Comparison of ENCODE assay signal across 8 cellular contexts in genomic region chr1:93850687-93851326, GRCh38. TPM values are rescaled to one million over a fixed set of nuclear protein-coding genes. Genes with fewer than 3 reads are reported as not detected.
DNase-seq lines count a peak whose midpoint lies in the region; ATAC-seq, FAIRE-seq and TF ChIP-seq lines count a peak whose summit lies in the region.
"Not testable (repeated sequence)": the region's sequence is repeated elsewhere in the genome, so short reads cannot be mapped to it uniquely, and the experiment has no call there.

No MANE protein-coding gene starts in this region.

- H3K18ac ChIP-seq in H1 (ENCODE audit: extremely low read depth, low read length): not testable (repeated sequence)

- not testable (repeated sequence) for H3K4me3 Mint-ChIP-seq in activated T-helper 2 cell treated with anti-CD3 and anti-CD28 coated beads, Interferon-gamma antibody, Interleukin-2, Interleukin-4, amounts not matched to agents 10 μg/mL and 5 μg/mL and 100 μg/mL, durations not matched to agents 14 hours and 24 hours and 36 hours (ENCODE audit: low read depth)

- not testable (repeated sequence) for ATAC-seq in left lung; gastrocnemius medialis; upper lobe of left lung (ENCODE audit: low FRiP score in 2 of 2)

- H4K8ac ChIP-seq in H1 (ENCODE audit: extremely low read depth, insufficient read depth, low read length): not testable (repeated sequence)

- H3K79me2 ChIP-seq in H1 (ENCODE audit: control insufficient read depth in 1 of 2, insufficient read depth in 2 of 2, low read length in 2 of 2): not testable (repeated sequence)

- H3K4me1 Mint-ChIP-seq in activated T-helper 2 cell treated with anti-CD3 and anti-CD28 coated beads, Interferon-gamma antibody, Interleukin-2, Interleukin-4, amounts not matched to agents 10 μg/mL and 5 μg/mL and 100 μg/mL, durations not matched to agents 14 hours and 24 hours and 36 hours (ENCODE audit: low read depth): peaks cover 10% of the 10 kb centered on the region

- not testable (repeated sequence) for H3K79me1 ChIP-seq in H1 (ENCODE audit: low read depth, low read length)

- H4K91ac ChIP-seq in H1 (replicated peaks; ENCODE audit: insufficient read length, low read length): not testable (repeated sequence)

- not testable (repeated sequence) for H3K9me3 ChIP-seq in H1 (ENCODE audit: insufficient read depth in 2 of 2, low read depth in 1 of 2, low read length in 1 of 2); left lung; gastrocnemius medialis; upper lobe of left lung

- not testable (repeated sequence) for H3K36me3 ChIP-seq in H1 (ENCODE audit: control insufficient read depth in 2 of 4, insufficient read depth in 4 of 4, low read length in 3 of 4); left lung; gastrocnemius medialis; upper lobe of left lung

- not testable (repeated sequence) for H3K4me2 ChIP-seq in H1 (ENCODE audit: insufficient read depth in 1 of 2, low read depth in 2 of 2, low read length in 2 of 2)

- H2BK15ac ChIP-seq in H1 (ENCODE audit: low read length): not testable (repeated sequence)

- in situ Hi-C loops in gastrocnemius medialis (cut with MboI; ENCODE audit: low sequenced_read_pairs in 4 of 4): loop anchor here in 2 of 4 donors (25.0 kb wide), 1 partner anchor 539 kb away; no protein-coding TSS in a partner anchor

- FAIRE-seq in G401.6 (lab: Jason Lieb, UNC): peak; percentile 44
- not testable (repeated sequence) for FAIRE-seq in H1 (lab: Jason Lieb, UNC)

- CTCF ChIA-PET in H1 (lab: Charles Lee; ENCODE audit: partially characterized antibody): interaction anchor here (0.7 to 14.0 kb wide), 17 partner anchors 13 to 414 kb away, joined by 3 to 324 read pairs (median 3); partner anchors contain the start of gene BCAR3

- not testable (repeated sequence) for H3K4me3 ChIP-seq in H1 (ENCODE audit: extremely low read depth in 1 of 4, insufficient read depth in 2 of 4, low read depth in 3 of 4, low read length in 4 of 4); left lung; gastrocnemius medialis; upper lobe of left lung

- not testable (repeated sequence) for H2AK5ac ChIP-seq in H1 (ENCODE audit: low read depth, low read length)

- H3K27me3 Mint-ChIP-seq in activated T-helper 2 cell treated with anti-CD3 and anti-CD28 coated beads, Interferon-gamma antibody, Interleukin-2, Interleukin-4, amounts not matched to agents 10 μg/mL and 5 μg/mL and 100 μg/mL, durations not matched to agents 14 hours and 24 hours and 36 hours (ENCODE audit: low read depth): peaks cover 12% of the 10 kb centered on the region

- not testable (repeated sequence) for H3K27ac ChIP-seq in H1 (ENCODE audit: low read depth, low read length); left lung; upper lobe of left lung
- peak overlapping the region in 3 of 4 donors; percentile 26 to 59 (median 31) for H3K27ac ChIP-seq in gastrocnemius medialis

- TF ChIP-seq CTCF in H1 (IDR thresholded peaks at IDR 0.05; ENCODE audit: control extremely low read depth in 1 of 3, insufficient read depth in 1 of 3, low read depth in 1 of 3, low read length in 3 of 3) (peak in 2 of 3 experiments; percentile 40 to 46; a peak in 3 of 4 replicates), left lung (IDR thresholded peaks at IDR 0.05) (peak; percentile 70 to 71), gastrocnemius medialis (IDR thresholded peaks at IDR 0.05 in 4 of 5, conservative IDR thresholded peaks at IDR 0.05 in 1 of 5) (peak in 4 of 5 experiments; percentile 57 to 77 (median 68)), upper lobe of left lung (IDR thresholded peaks at IDR 0.05) (peak; percentile 20 to 79 (median 60))

- H3K27me3 ChIP-seq in H1 (replicated peaks in 1 of 4; ENCODE audit: control insufficient read depth in 3 of 4, extremely low read depth in 1 of 4, insufficient read depth in 3 of 4, low read length in 3 of 4); left lung; gastrocnemius medialis; upper lobe of left lung: not testable (repeated sequence)

- not testable (repeated sequence) for H3K14ac ChIP-seq in H1 (ENCODE audit: insufficient read length)

- not testable (repeated sequence) for H3K4ac ChIP-seq in H1 (replicated peaks; ENCODE audit: insufficient read length, low read depth, low read length)

- H2BK120ac ChIP-seq in H1 (replicated peaks; ENCODE audit: low read depth, low read length): not testable (repeated sequence)

- 50% methylated on average over 10 of the region's 10 CpGs; no CpG with 5 or more reads in 1 of the 2 experiments for WGBS in H1 (ENCODE audit: extremely low coverage in 1 of 2, insufficient coverage in 1 of 2, insufficient read length in 1 of 2, insufficient replicate concordance in 2 of 2, low coverage in 1 of 2, low lambda C conversion rate in 2 of 2, missing lambda C conversion rate in 1 of 2), 2 experiments
- 43 to 46% methylated on average over 10 of the region's 10 CpGs for WGBS in upper lobe of left lung, 2 donors

- not testable (repeated sequence) for H2AFZ ChIP-seq in H1 (ENCODE audit: low read length)

- intact Hi-C loops in activated T-helper 2 cell treated with anti-CD3 and anti-CD28 coated beads, Interferon-gamma antibody, Interleukin-2, Interleukin-4, amounts not matched to agents 10 μg/mL and 5 μg/mL and 100 μg/mL, durations not matched to agents 14 hours and 24 hours and 36 hours (cut with micrococcal nuclease): not testable (repeated sequence)
- intact Hi-C loops in left lung (cut with DNase I) (loop anchor here in 1 of 2 donors (5.0 kb wide), 1 partner anchor 544 kb away; no protein-coding TSS in a partner anchor), gastrocnemius medialis (cut with DNase I; ENCODE audit: low total_unique reads) (loop anchor here (1.0 kb wide), 1 partner anchor 222 kb away; no protein-coding TSS in a partner anchor)

- TF ChIP-seq RAD21 in H1 (IDR thresholded peaks at IDR 0.05 in 1 of 2, conservative IDR thresholded peaks at IDR 0.05 in 1 of 2; ENCODE audit: low read depth in 2 of 2, low read length in 2 of 2): peak; percentile 55 to 61

- not testable (repeated sequence) for H4K5ac ChIP-seq in H1 (ENCODE audit: insufficient read length, low read depth, low read length)

- not testable (repeated sequence) for TF ChIP-seq EP300 in H1 (IDR thresholded peaks at IDR 0.05; ENCODE audit: borderline replicate concordance in 1 of 2, low read depth in 2 of 2, low read length in 2 of 2); upper lobe of left lung (IDR thresholded peaks at IDR 0.05)

- H2BK12ac ChIP-seq in H1 (ENCODE audit: low read depth, low read length): not testable (repeated sequence)

- H4K20me1 ChIP-seq in H1 (replicated peaks in 1 of 2; ENCODE audit: control insufficient read depth in 1 of 2, insufficient read depth in 2 of 2, low read length in 2 of 2): not testable (repeated sequence)

- H3K9me3 Mint-ChIP-seq in activated T-helper 2 cell treated with anti-CD3 and anti-CD28 coated beads, Interferon-gamma antibody, Interleukin-2, Interleukin-4, amounts not matched to agents 10 μg/mL and 5 μg/mL and 100 μg/mL, durations not matched to agents 14 hours and 24 hours and 36 hours: not testable (repeated sequence)

- TF ChIP-seq POLR2A in H1 (IDR thresholded peaks at IDR 0.05; ENCODE audit: control extremely low read depth in 1 of 2, low read depth in 2 of 2, low read length in 2 of 2); gastrocnemius medialis (IDR thresholded peaks at IDR 0.05); upper lobe of left lung (IDR thresholded peaks at IDR 0.05): not testable (repeated sequence)

- H3K4me1 ChIP-seq in H1 (replicated peaks in 1 of 4; ENCODE audit: control insufficient read depth in 3 of 4, insufficient read depth in 4 of 4, low read length in 3 of 4); gastrocnemius medialis: not testable (repeated sequence)
- H3K4me1 ChIP-seq in left lung (peaks cover 2 to 17% of the 10 kb centered on the region in 2 donors), upper lobe of left lung (peaks cover 1 to 12% (median 4%) of the 10 kb centered on the region in 4 donors)

- H3K36me3 Mint-ChIP-seq in activated T-helper 2 cell treated with anti-CD3 and anti-CD28 coated beads, Interferon-gamma antibody, Interleukin-2, Interleukin-4, amounts not matched to agents 10 μg/mL and 5 μg/mL and 100 μg/mL, durations not matched to agents 14 hours and 24 hours and 36 hours (ENCODE audit: low read depth): not testable (repeated sequence)

- H2BK20ac ChIP-seq in H1 (ENCODE audit: low read length): not testable (repeated sequence)

- not testable (repeated sequence) for H3K9ac ChIP-seq in H1 (replicated peaks in 1 of 4; ENCODE audit: extremely low read depth in 1 of 4, low read depth in 3 of 4, low read length in 3 of 4)

- not testable (repeated sequence) for H3K56ac ChIP-seq in H1 (replicated peaks; ENCODE audit: insufficient read length, low read depth, low read length)

- not testable (repeated sequence) for H2BK5ac ChIP-seq in H1 (ENCODE audit: low read depth, low read length)

- H3K23me2 ChIP-seq in H1 (ENCODE audit: low read depth, low read length): not testable (repeated sequence)

- not testable (repeated sequence) for H3K27ac Mint-ChIP-seq in activated T-helper 2 cell treated with anti-CD3 and anti-CD28 coated beads, Interferon-gamma antibody, Interleukin-2, Interleukin-4, amounts not matched to agents 10 μg/mL and 5 μg/mL and 100 μg/mL, durations not matched to agents 14 hours and 24 hours and 36 hours

- POLR2A ChIA-PET in H1 (lab: Charles Lee; ENCODE audit: partially characterized antibody): not testable (repeated sequence)

- H3K23ac ChIP-seq in H1 (ENCODE audit: insufficient read length): not testable (repeated sequence)

- DNase-seq in NCI-H146 (lab: John Stamatoyannopoulos, UW) (peak; percentile 41), T-helper 1 cell (peak in 4 of 5 donors; percentile 16 to 40 (median 34)), H1 (ENCODE audit: low read depth in 1 of 2, low spot score in 2 of 2) (peak in 1 of 2 experiments; percentile 77), left lung (peak; percentile 71 to 80), gastrocnemius medialis (peak; percentile 49 to 83), upper lobe of left lung (peak in 1 of 2 donors; percentile 82)
- DNase-seq in activated T-helper 2 cell treated with anti-CD3 and anti-CD28 coated beads, Interferon-gamma antibody, Interleukin-2, Interleukin-4, amounts not matched to agents 10 μg/mL and 5 μg/mL and 100 μg/mL, durations not matched to agents 14 hours and 24 hours and 36 hours (ENCODE audit: low spot score): peak; percentile 24

RNA-seq across cellular contexts. Expression of gene DNTTIP2, which starts 28.2 kb away (rescaled TPM):
- 80.7 and 85.5 TPM in 2 replicates for total RNA-seq in activated T-helper 2 cell treated with anti-CD3 and anti-CD28 coated beads, Interferon-gamma antibody, Interleukin-2, Interleukin-4, amounts not matched to agents 10 μg/mL and 5 μg/mL and 100 μg/mL, durations not matched to agents 14 hours and 24 hours and 36 hours
- total RNA-seq in H1 (2021; fragmentation: NEBNext Ultra II Directional; extraction: Animal tissue kit (Norgen Biotek cat#: 25700)): 80.4 and 84.2 TPM in 2 replicates
- 3.1 and 6.3 TPM in 2 replicates for polyA plus RNA-seq in H1 (2011; rRNA removed)
- 16.7 TPM for polyA plus RNA-seq in H1 (2011; cell fraction: cytosol; rRNA removed)
- polyA plus RNA-seq in H1 (2011; cell fraction: nucleus; rRNA removed): 36.5 TPM
- polyA plus RNA-seq in H1 (2012, experiment 1 of 2): 43.9 to 87.2 TPM (median 51.2 TPM) in 4 replicates
- 3.0 TPM for polyA plus RNA-seq in H1 (2012, experiment 2 of 2)
- 92.4 TPM for polyA plus RNA-seq in H1 (2013, experiment 1 of 2)
- 93.1 TPM for polyA plus RNA-seq in H1 (2013, experiment 2 of 2)
- 29.1 and 52.1 TPM in 2 replicates for polyA minus RNA-seq in H1 (2011; rRNA and poly(A)+ RNA removed)
- 12.0 TPM for polyA minus RNA-seq in H1 (2011; cell fraction: cytosol; rRNA and poly(A)+ RNA removed)
- polyA minus RNA-seq in H1 (2011; cell fraction: nucleus; rRNA and poly(A)+ RNA removed): 30.2 TPM
- total RNA-seq in left lung (10 to 100 TPM; 35.0 to 45.3 TPM), gastrocnemius medialis (10 to 100 TPM; 50.4 to 75.3 (median 59.1) TPM), upper lobe of left lung (10 to 100 TPM; 14.4 to 43.7 (median 33.2) TPM)

RNA-seq across cellular contexts. Expression of gene GCLM, which starts 58.4 kb away (rescaled TPM):
- 18.1 and 20.5 TPM in 2 replicates for total RNA-seq in activated T-helper 2 cell treated with anti-CD3 and anti-CD28 coated beads, Interferon-gamma antibody, Interleukin-2, Interleukin-4, amounts not matched to agents 10 μg/mL and 5 μg/mL and 100 μg/mL, durations not matched to agents 14 hours and 24 hours and 36 hours
- 12.8 and 15.0 TPM in 2 replicates for total RNA-seq in H1 (2021; fragmentation: NEBNext Ultra II Directional; extraction: Animal tissue kit (Norgen Biotek cat#: 25700))
- 1.6 and 3.1 TPM in 2 replicates for polyA plus RNA-seq in H1 (2011; rRNA removed)
- polyA plus RNA-seq in H1 (2011; cell fraction: cytosol; rRNA removed): 3.1 TPM
- polyA plus RNA-seq in H1 (2011; cell fraction: nucleus; rRNA removed): 2.5 TPM
- polyA plus RNA-seq in H1 (2012, experiment 1 of 2): 6.7 to 9.0 TPM (median 8.2 TPM) in 4 replicates
- 3.6 TPM for polyA plus RNA-seq in H1 (2012, experiment 2 of 2)
- polyA plus RNA-seq in H1 (2013, experiment 1 of 2): 6.4 TPM
- polyA plus RNA-seq in H1 (2013, experiment 2 of 2): 5.7 TPM
- 7.8 and 8.8 TPM in 2 replicates for polyA minus RNA-seq in H1 (2011; rRNA and poly(A)+ RNA removed)
- polyA minus RNA-seq in H1 (2011; cell fraction: cytosol; rRNA and poly(A)+ RNA removed): 5.9 TPM
- polyA minus RNA-seq in H1 (2011; cell fraction: nucleus; rRNA and poly(A)+ RNA removed): 14.6 TPM
- total RNA-seq in left lung (10 to 100 TPM; 21.8 to 35.0 TPM), gastrocnemius medialis (10 to 100 TPM; 20.9 to 26.7 (median 24.1) TPM), upper lobe of left lung (10 to 100 TPM; 11.3 to 25.1 (median 20.2) TPM)
